In the genomic region with DNA sequence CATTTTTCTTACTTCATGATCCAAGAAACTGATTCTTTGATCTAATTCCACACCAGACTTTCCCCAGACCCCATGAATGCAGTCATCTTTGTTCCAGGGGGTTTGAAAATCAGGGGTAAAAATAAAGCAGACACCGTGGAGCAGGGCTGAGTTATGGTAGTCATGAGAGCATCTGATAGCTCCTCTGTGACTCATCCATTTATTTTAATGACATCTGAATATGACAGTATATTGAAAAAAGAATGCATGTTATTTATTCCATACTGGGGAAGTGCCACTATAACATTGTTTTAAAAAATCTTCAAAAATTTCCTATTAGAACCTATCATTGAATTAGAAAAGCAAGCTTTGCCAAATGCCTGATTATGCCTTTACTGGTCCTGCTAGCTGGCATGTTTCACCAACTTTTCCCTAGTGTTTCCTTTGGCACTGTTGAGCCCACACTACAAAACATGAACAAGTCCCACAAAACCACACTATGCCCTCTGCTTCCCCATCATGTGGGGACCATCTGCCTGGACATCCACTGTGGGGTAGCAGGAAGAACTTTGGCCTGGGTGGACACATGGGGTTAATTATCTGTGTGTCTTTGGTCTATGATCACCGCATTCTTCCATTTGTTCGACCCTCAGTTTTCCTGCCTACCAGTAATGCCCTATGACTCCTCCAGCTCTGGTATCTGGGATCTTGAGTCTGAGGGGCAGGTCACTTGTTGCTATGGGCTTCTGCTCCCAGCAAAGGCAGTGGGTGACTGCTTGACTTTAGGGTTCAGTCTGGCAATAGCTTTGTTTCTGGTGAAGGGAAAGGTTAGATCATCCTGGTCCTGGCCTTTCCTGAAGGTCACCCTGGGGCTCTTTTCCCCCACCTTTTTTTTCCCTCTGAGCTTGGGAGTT, we compare ENCODE assay signal across 17 cellular contexts.
DNase-seq lines count a peak whose midpoint lies in the region; ATAC-seq, FAIRE-seq and TF ChIP-seq lines count a peak whose summit lies in the region.
"Had no signal": no experiment of that assay in that cellular context is flagged by ENCODE, and none has a peak within 500 bp of the region (broad histone marks: within the 10 kb centered on the region; RNA-seq: fewer than 3 reads in every experiment).

No MANE protein-coding gene starts in this region.

- H4K20me1 ChIP-seq in K562 (replicated peaks; ENCODE audit: control insufficient read depth, insufficient read depth, low read length): no peaks in the 10 kb centered on the region

- no peaks in the 10 kb centered on the region for H3K9me1 ChIP-seq in K562 (ENCODE audit: control insufficient read depth, insufficient read depth, low read length)

- H3K4me3 ChIP-seq in AG10803 (ENCODE audit: low read length) (no peak overlapping the region), HFF-Myc (replicated peaks; ENCODE audit: low read depth, low read length) (no peak overlapping the region), K562 (no peak overlapping the region)
- no peak overlapping the region for H3K4me3 ChIP-seq in effector memory CD4-positive, alpha-beta T cell (ENCODE audit: insufficient read depth, low read depth, low read length, poor library complexity, severe bottlenecking)

- no peak overlapping the region for H2AFZ ChIP-seq in K562 (ENCODE audit: low read depth, low read length)

- WGBS in K562 (ENCODE audit: insufficient coverage, low coverage, missing lambda C conversion rate): 0% methylated on average over 1 of the region's 3 CpGs

- H3K4me1 ChIP-seq in K562 (replicated peaks in 1 of 2; ENCODE audit: control insufficient read depth in 2 of 2, insufficient read depth in 2 of 2, low read length in 2 of 2): peaks cover 0 to 5% of the 10 kb centered on the region in 2 experiments; a peak in 1 of 5 replicates
- no peaks in the 10 kb centered on the region for H3K4me1 ChIP-seq in effector memory CD4-positive, alpha-beta T cell (ENCODE audit: control insufficient read depth, insufficient read depth, low read length, poor library complexity, severe bottlenecking)

- TF ChIP-seq EP300 in K562 (IDR thresholded peaks at IDR 0.05; ENCODE audit: low read length): no peak

- H3K9me3 ChIP-seq in K562 (replicated peaks; ENCODE audit: control insufficient read depth, insufficient read depth, low read depth, low read length): no peaks in the 10 kb centered on the region
- no peaks in the 10 kb centered on the region for H3K9me3 ChIP-seq in effector memory CD4-positive, alpha-beta T cell (ENCODE audit: control insufficient read depth, low read length)

- H3K9ac ChIP-seq in K562 (ENCODE audit: insufficient read depth in 1 of 2, low read depth in 2 of 2, low read length in 2 of 2): no peak overlapping the region

- H3K27ac ChIP-seq in K562 (ENCODE audit: extremely low read depth, low read depth, low read length): no peak overlapping the region
- H3K27ac ChIP-seq in effector memory CD4-positive, alpha-beta T cell (ENCODE audit: insufficient read depth, low read length, poor library complexity, severe bottlenecking): no peak overlapping the region

- no peak for TF ChIP-seq CTCF in AG10803 (conservative IDR thresholded peaks at IDR 0.05; ENCODE audit: low read length)
- no peak for TF ChIP-seq CTCF in HFF-Myc (IDR thresholded peaks at IDR 0.05; ENCODE audit: low read depth, low read length, missing control alignments)
- no peak for TF ChIP-seq CTCF in K562 (IDR thresholded peaks at IDR 0.05 in 2 of 3, conservative IDR thresholded peaks at IDR 0.05 in 1 of 3; ENCODE audit: insufficient read depth in 2 of 3, low read depth in 1 of 3, low read length in 3 of 3)

- intact Hi-C loops in K562 (cut with micrococcal nuclease): no loop called here

- TF ChIP-seq RAD21 in K562 (CRISPR knock-in tag; conservative IDR thresholded peaks at IDR 0.05 in 1 of 2, IDR thresholded peaks at IDR 0.05 in 1 of 2): no peak

- FAIRE-seq in K562 (lab: Jason Lieb, UNC): no peak
- FAIRE-seq: A204.1, D721Med, GM12892 had no signal

- POLR2A ChIA-PET in K562 (lab: Yijun Ruan, JAX): interaction anchor here (0.6 kb wide), 1 partner anchor 161 kb away, joined by 3 read pairs; no protein-coding TSS in a partner anchor

- in situ Hi-C loops in K562 (cut with MboI): loop anchor here (25.0 kb wide), 1 partner anchor 400 kb away; no protein-coding TSS in a partner anchor

- no TSS peak for BruUV-seq in K562 (replicated peaks; lab: Mats Ljungman, UMichigan)

- no peak for ATAC-seq in K562
- ATAC-seq in HG03432 (IDR thresholded peaks at IDR 0.05; ENCODE audit: unreplicated experiment): no peak
- ATAC-seq: CD8-positive, alpha-beta T cell had no signal

- CTCF ChIA-PET in K562 (lab: Yijun Ruan, JAX; ENCODE audit: low intra/inter-chr PET ratio): no interaction called here

- H3K36me3 ChIP-seq in K562 (ENCODE audit: control insufficient read depth, insufficient read depth, low read length): no peaks in the 10 kb centered on the region
- no peaks in the 10 kb centered on the region for H3K36me3 ChIP-seq in effector memory CD4-positive, alpha-beta T cell (ENCODE audit: control insufficient read depth, insufficient read depth, low read length)

- H3K79me2 ChIP-seq in K562 (ENCODE audit: control insufficient read depth, insufficient read depth, low read length): no peaks in the 10 kb centered on the region

- TF ChIP-seq POLR2A in K562 (conservative IDR thresholded peaks at IDR 0.05): no peak

- H3K27me3 ChIP-seq in K562 (ENCODE audit: control insufficient read depth in 2 of 2, insufficient read depth in 2 of 2, low read length in 2 of 2): peaks cover 7 to 14% of the 10 kb centered on the region in 2 experiments; a peak in 4 of 5 replicates
- H3K27me3 ChIP-seq in effector memory CD4-positive, alpha-beta T cell (replicated peaks; ENCODE audit: control insufficient read depth, insufficient read depth, low read length, poor library complexity, severe bottlenecking): no peaks in the 10 kb centered on the region

- H3K4me2 ChIP-seq in K562 (ENCODE audit: insufficient read depth, low read length): no peak overlapping the region

- DNase-seq in AG10803 (ENCODE audit: low read depth) (peak; percentile 66), HFF-Myc (ENCODE audit: extremely low read depth, low read depth) (peak; percentile 50), K562 (ENCODE audit: extremely low read depth in 1 of 4, low spot score in 3 of 4) (no peak), fibroblast of peridontal ligament (ENCODE audit: extremely low read depth) (peak; percentile 19), NAMALWA (ENCODE audit: low spot score) (no peak), UCSD-AML1 (lab: John Stamatoyannopoulos, UW; ENCODE audit: unreplicated experiment) (no peak)
- no peak for DNase-seq in effector memory CD4-positive, alpha-beta T cell
- DNase-seq: CD8-positive, alpha-beta T cell; COR-L47; DMS153; DMS79 treated with DMSO at 0.1 percent for 48 hours; GDM1; HCEC 1CT had no signal

TF ChIP-seq in K562, 482 proteins besides CTCF, POLR2A, EP300 and RAD21:
- TF ChIP-seq RFX5 (IDR thresholded peaks at IDR 0.05; ENCODE audit: low read depth, low read length) (0 out of 2 replicates have a peak, but pooled peaks have one; percentile 56), THRAP3 (IDR thresholded peaks at IDR 0.05; ENCODE audit: borderline replicate concordance) (no peak), POLR2H (tag; IDR thresholded peaks at IDR 0.05; ENCODE audit: low read depth) (no peak), ESRRB (CRISPR knock-in tag; IDR thresholded peaks at IDR 0.05; ENCODE audit: borderline replicate concordance) (no peak), LEF1 (IDR thresholded peaks at IDR 0.05) (no peak), GABPA (tag; conservative IDR thresholded peaks at IDR 0.05; ENCODE audit: low read depth) (no peak), MYC (IDR thresholded peaks at IDR 0.05; ENCODE audit: low read depth, low read length) (no peak), MYC (CRISPR knock-in tag; IDR thresholded peaks at IDR 0.05; ENCODE audit: borderline replicate concordance, low read depth) (no peak), CXXC5 (CRISPR knock-in tag; IDR thresholded peaks at IDR 0.05) (no peak), FOXA3 (CRISPR knock-in tag; conservative IDR thresholded peaks at IDR 0.05 in 1 of 2, IDR thresholded peaks at IDR 0.05 in 1 of 2) (no peak), PTTG1 (tag; IDR thresholded peaks at IDR 0.05; ENCODE audit: low read depth) (no peak), FOSL1 (tag; conservative IDR thresholded peaks at IDR 0.05) (peak; percentile 25; the same call in 1 of the 2 replicates), PHTF2 (CRISPR knock-in tag; IDR thresholded peaks at IDR 0.05) (no peak)

Comparison
In these comparisons a context has a peak if more than half of its experiments do, and no peak if none do; other contexts are left out.
1. DNase-seq: peak in AG10803 (single experiment), HFF-Myc (single experiment) and fibroblast of peridontal ligament (single experiment); none in K562 (0 of 4), NAMALWA (single experiment), UCSD-AML1 (single experiment) and effector memory CD4-positive, alpha-beta T cell (0 of 3).